In the genomic region with DNA sequence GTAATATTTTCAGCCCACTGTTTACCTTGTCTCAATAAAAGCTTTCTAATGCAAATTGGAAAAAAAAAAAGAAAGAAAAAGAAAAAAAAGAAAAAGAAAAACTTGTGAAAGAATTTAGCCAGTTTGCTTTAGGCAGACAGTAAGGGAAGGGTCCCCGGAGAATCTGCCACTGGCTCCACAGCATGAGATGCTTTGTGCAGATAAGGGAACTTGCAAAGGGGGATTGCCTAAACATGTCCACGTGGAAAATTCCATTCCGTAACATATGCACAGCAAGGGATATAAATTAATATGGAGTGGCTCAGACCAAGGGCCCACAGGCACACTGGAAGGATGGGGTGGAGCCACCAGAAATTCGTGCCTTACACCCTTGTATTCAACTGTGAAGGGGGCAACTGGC, we compare ENCODE assay signal across 24 cellular contexts. TPM values are rescaled to one million over a fixed set of nuclear protein-coding genes. Genes with fewer than 3 reads are reported as not detected.
A peak's percentile ranks its signal among the peaks of the same experiment; 100 is the strongest.
DNase-seq lines count a peak whose midpoint lies in the region; ATAC-seq, FAIRE-seq and TF ChIP-seq lines count a peak whose summit lies in the region.
"Had no signal": no experiment of that assay in that cellular context is flagged by ENCODE, and none has a peak within 500 bp of the region (broad histone marks: within the 10 kb centered on the region; RNA-seq: fewer than 3 reads in every experiment).

No MANE protein-coding gene starts in this region.

- ATAC-seq in HepG2 = peak; percentile 34; the same call in 1 of the 3 replicates
- ATAC-seq in right lobe of liver = no peak
- ATAC-seq in CD4-positive, alpha-beta T cell (ENCODE audit: poor library complexity) = no peak
- ATAC-seq: CD8-positive, alpha-beta T cell; GM12878 had no signal

- H3K9ac ChIP-seq in HepG2 (ENCODE audit: insufficient read depth, low read depth, low read length) (no peak overlapping the region), SK-N-MC (ENCODE audit: insufficient read length) (no peak overlapping the region), mesenchymal stem cell (ENCODE audit: low read length) (no peak overlapping the region)

- H3K36me3 Mint-ChIP-seq in CD4-positive, alpha-beta T cell (ENCODE audit: low read depth) = no peaks in the 10 kb centered on the region
- H3K36me3 Mint-ChIP-seq: CD8-positive, alpha-beta T cell had no signal

- no peaks in the 10 kb centered on the region for H3K27me3 Mint-ChIP-seq in CD4-positive, alpha-beta T cell

- no peaks in the 10 kb centered on the region for H4K20me1 ChIP-seq in HepG2 (ENCODE audit: insufficient read depth, low read length)

- H3K4me3 Mint-ChIP-seq in CD4-positive, alpha-beta T cell = no peak overlapping the region
- H3K4me3 Mint-ChIP-seq: CD8-positive, alpha-beta T cell had no signal

- no peak overlapping the region for H2BK5ac ChIP-seq in mesenchymal stem cell (ENCODE audit: low read depth, low read length, poor library complexity, severe bottlenecking)

- H2AFZ ChIP-seq in HepG2 (ENCODE audit: low read length) (no peak overlapping the region), mesenchymal stem cell (ENCODE audit: low read depth, low read length) (no peak overlapping the region)

- no peak overlapping the region for H2BK15ac ChIP-seq in mesenchymal stem cell (ENCODE audit: low read depth, poor library complexity, severe bottlenecking)

- FAIRE-seq in HepG2 (lab: Jason Lieb, UNC) = no peak
- FAIRE-seq: GM12878 had no signal

- no peak overlapping the region for H3K23ac ChIP-seq in mesenchymal stem cell (ENCODE audit: low read length in 2 of 2)

- H3K36me3 ChIP-seq in HepG2 (replicated peaks in 1 of 2; ENCODE audit: control insufficient read depth in 1 of 2, insufficient read depth in 2 of 2, low read length in 2 of 2) = no peaks in the 10 kb centered on the region
- no peaks in the 10 kb centered on the region for H3K36me3 ChIP-seq in right lobe of liver
- H3K36me3 ChIP-seq in SK-N-MC (ENCODE audit: insufficient read depth, low read length) = no peaks in the 10 kb centered on the region
- H3K36me3 ChIP-seq in mesenchymal stem cell (ENCODE audit: control insufficient read depth in 1 of 2, insufficient read depth in 2 of 2, low read depth in 1 of 2, low read length in 2 of 2) = no peaks in the 10 kb centered on the region
- no peaks in the 10 kb centered on the region for H3K36me3 ChIP-seq in sigmoid colon
- H3K36me3 ChIP-seq: SJCRH30 had no signal

- H3K9me3 ChIP-seq in HepG2 (ENCODE audit: low read length) = peaks cover 5% of the 10 kb centered on the region; the same call in 1 of the 2 replicates
- no peaks in the 10 kb centered on the region for H3K9me3 ChIP-seq in right lobe of liver
- H3K9me3 ChIP-seq in SK-N-MC (ENCODE audit: low read depth, low read length) = no peaks in the 10 kb centered on the region
- H3K9me3 ChIP-seq in mesenchymal stem cell (ENCODE audit: control insufficient read depth, low read length) = no peaks in the 10 kb centered on the region
- H3K9me3 ChIP-seq in sigmoid colon = no peaks in the 10 kb centered on the region
- H3K9me3 ChIP-seq in CD4-positive, alpha-beta T cell (ENCODE audit: control insufficient read depth, low read length) = no peaks in the 10 kb centered on the region
- H3K9me3 ChIP-seq: SJCRH30 had no signal

- no peak overlapping the region for H3K4ac ChIP-seq in mesenchymal stem cell (ENCODE audit: low read depth in 1 of 2, low read length in 2 of 2)

- CTCF ChIA-PET in HepG2 (lab: Yijun Ruan, JAX; ENCODE audit: low intra/inter-chr PET ratio, low total read pairs) = no interaction called here
- CTCF ChIA-PET in CD4-positive, alpha-beta T cell (lab: Charles Lee) = no interaction called here

- H3K18ac ChIP-seq in mesenchymal stem cell (ENCODE audit: low read depth in 1 of 2, low read length in 2 of 2) = peak overlapping the region in 1 of 2 experiments; percentile 48

- H4K8ac ChIP-seq in mesenchymal stem cell (ENCODE audit: low read length) = no peak overlapping the region

- WGBS in HepG2 (ENCODE audit: low lambda C conversion rate) = 60% methylated on average over 4 of the region's 4 CpGs
- 76% methylated on average over 3 of the region's 4 CpGs for WGBS in right lobe of liver (ENCODE audit: insufficient coverage, low coverage, low lambda C conversion rate, missing lambda C conversion rate)
- WGBS in mesenchymal stem cell = 55% methylated on average over 4 of the region's 4 CpGs
- WGBS in sigmoid colon, 2 donors = 62 to 75% methylated on average over 4 of the region's 4 CpGs

- H4K91ac ChIP-seq in mesenchymal stem cell (ENCODE audit: low read length) = no peak overlapping the region

- no peak overlapping the region for H2AK5ac ChIP-seq in mesenchymal stem cell (ENCODE audit: low read length, severe bottlenecking)

- H3K4me1 Mint-ChIP-seq in CD4-positive, alpha-beta T cell (ENCODE audit: low read depth) = no peaks in the 10 kb centered on the region

- TF ChIP-seq EP300 in HepG2 (IDR thresholded peaks at IDR 0.05; ENCODE audit: low read depth in 2 of 2, low read length in 2 of 2) = no peak
- no peak for TF ChIP-seq EP300 in HepG2 (CRISPR knock-in tag; IDR thresholded peaks at IDR 0.05; ENCODE audit: borderline replicate concordance)
- no peak for TF ChIP-seq EP300 in sigmoid colon (IDR thresholded peaks at IDR 0.05)

- H2BK120ac ChIP-seq in mesenchymal stem cell (ENCODE audit: low read depth, low read length) = no peak overlapping the region

- H3K4me2 ChIP-seq in HepG2 (ENCODE audit: low read depth, low read length) (no peak overlapping the region), mesenchymal stem cell (ENCODE audit: low read length, poor library complexity, severe bottlenecking) (no peak overlapping the region)

- no peaks in the 10 kb centered on the region for H3K79me2 ChIP-seq in HepG2 (ENCODE audit: insufficient read depth, low read length)

- no peak overlapping the region for H3K14ac ChIP-seq in mesenchymal stem cell (ENCODE audit: low read length in 2 of 2)

- no peak for TF ChIP-seq RAD21 in HepG2 (CRISPR knock-in tag; IDR thresholded peaks at IDR 0.05)

- intact Hi-C loops in HepG2 (cut with micrococcal nuclease; ENCODE audit: unreplicated experiment) = no loop called here
- intact Hi-C loops in right lobe of liver (cut with DNase I) = no loop called here
- intact Hi-C loops in sigmoid colon (cut with DNase I) = no loop called here
- intact Hi-C loops in CD4-positive, alpha-beta T cell (cut with DNase I, micrococcal nuclease) = no loop called here

- H3K4me1 ChIP-seq in HepG2 (ENCODE audit: insufficient read depth, low read length) (peaks cover 17% of the 10 kb centered on the region), right lobe of liver (no peaks in the 10 kb centered on the region), mesenchymal stem cell (ENCODE audit: control insufficient read depth, insufficient read depth, low read depth, low read length) (peaks cover 2% of the 10 kb centered on the region), sigmoid colon (no peaks in the 10 kb centered on the region)
- H3K4me1 ChIP-seq: Caco-2, SJCRH30 had no signal

- in situ Hi-C loops in HepG2 (cut with HindIII; ENCODE audit: extremely low pct_ligation_motif_present, low pct_unique_long_range_greater_than_20kb) = no loop called here

- H3K27me3 ChIP-seq in HepG2 (ENCODE audit: control insufficient read depth in 1 of 2, insufficient read depth in 2 of 2, low read length in 2 of 2) (no peaks in the 10 kb centered on the region), right lobe of liver (no peaks in the 10 kb centered on the region), mesenchymal stem cell (ENCODE audit: control insufficient read depth in 1 of 2, insufficient read depth in 1 of 2, low read length in 2 of 2) (no peaks in the 10 kb centered on the region), sigmoid colon (no peaks in the 10 kb centered on the region)
- H3K27me3 ChIP-seq in CD4-positive, alpha-beta T cell (ENCODE audit: control insufficient read depth, insufficient read depth, low read length) = no peaks in the 10 kb centered on the region

- no TSS peak for BruUV-seq in HepG2 (replicated peaks; lab: Mats Ljungman, UMichigan)

- POLR2A ChIA-PET in HepG2 (lab: Yijun Ruan, JAX) = no interaction called here
- POLR2A ChIA-PET in CD4-positive, alpha-beta T cell (lab: Charles Lee) = no interaction called here

- H3K4me3 ChIP-seq in HepG2 (replicated peaks in 1 of 3; ENCODE audit: insufficient read depth in 1 of 3, low read depth in 2 of 3, low read length in 3 of 3) = no peak overlapping the region
- no peak overlapping the region for H3K4me3 ChIP-seq in right lobe of liver
- H3K4me3 ChIP-seq in SK-N-MC = peak overlapping the region; percentile 26
- no peak overlapping the region for H3K4me3 ChIP-seq in mesenchymal stem cell (ENCODE audit: insufficient read depth in 1 of 2, low read depth in 1 of 2, low read length in 2 of 2)
- no peak overlapping the region for H3K4me3 ChIP-seq in sigmoid colon
- H3K4me3 ChIP-seq: GM12878, SJCRH30 had no signal

- TF ChIP-seq CTCF in HepG2 (CRISPR knock-in tag; IDR thresholded peaks at IDR 0.05) (no peak), right lobe of liver (IDR thresholded peaks at IDR 0.05) (no peak), sigmoid colon (IDR thresholded peaks at IDR 0.05) (no peak)
- no peak for TF ChIP-seq CTCF in CD4-positive, alpha-beta T cell (IDR thresholded peaks at IDR 0.05)

- DNase-seq in HepG2 (ENCODE audit: low spot score) (no peak), right lobe of liver (no peak), SK-N-MC (ENCODE audit: low read depth, low spot score) (peak; percentile 12), mesenchymal stem cell (peak; percentile 44), sigmoid colon (no peak), hippocampal formation (lab: John Stamatoyannopoulos, UW) (no peak), middle frontal gyrus (ENCODE audit: extremely low spot score, low spot score) (no peak)
- DNase-seq in CD4-positive, alpha-beta T cell = no peak
- DNase-seq: AML-193; C1 segment of cervical spinal cord; Caco-2; CD8-positive, alpha-beta T cell; EL; GDM1; GOT3; Kasumi-1; NCI-H1436; NCI-H187; NCI-H2081 treated with DMSO at 0.1 percent for 48 hours; NCI-H524 treated with DMSO at 0.1 percent for 48 hours; NCI-H774; SJCRH30 had no signal

- H3K27ac ChIP-seq in HepG2 (ENCODE audit: extremely low read length, insufficient read depth, low read length) (no peak overlapping the region), right lobe of liver (no peak overlapping the region), SK-N-MC (peak overlapping the region; percentile 40; the same call in 1 of the 2 replicates), mesenchymal stem cell (ENCODE audit: low read length, poor library complexity, severe bottlenecking) (no peak overlapping the region), sigmoid colon (no peak overlapping the region)
- H3K27ac ChIP-seq in CD4-positive, alpha-beta T cell (ENCODE audit: low read depth, low read length) = no peak overlapping the region
- H3K27ac ChIP-seq: HL-60, SJCRH30 had no signal

- H2BK12ac ChIP-seq in mesenchymal stem cell (ENCODE audit: low read length in 2 of 2) = peak overlapping the region in 1 of 2 experiments; percentile 54

- TF ChIP-seq POLR2A in HepG2 (IDR thresholded peaks at IDR 0.05; ENCODE audit: insufficient read depth in 1 of 2, low read depth in 2 of 2, low read length in 2 of 2) = no peak
- no peak for TF ChIP-seq POLR2A in right lobe of liver (IDR thresholded peaks at IDR 0.05)
- no peak for TF ChIP-seq POLR2A in sigmoid colon (IDR thresholded peaks at IDR 0.05)

- H3K79me1 ChIP-seq in mesenchymal stem cell (replicated peaks; ENCODE audit: low read length, poor library complexity, severe bottlenecking) = no peaks in the 10 kb centered on the region

- no peaks in the 10 kb centered on the region for H3K9me3 Mint-ChIP-seq in CD4-positive, alpha-beta T cell
- H3K9me3 Mint-ChIP-seq: CD8-positive, alpha-beta T cell had no signal

- no peak overlapping the region for H3K27ac Mint-ChIP-seq in CD4-positive, alpha-beta T cell
- H3K27ac Mint-ChIP-seq: CD8-positive, alpha-beta T cell had no signal

RNA-seq across cellular contexts. Expression of a gene that starts 45.5 kb away (rescaled TPM):
- total RNA-seq in HepG2 (2016; rRNA removed; fragmentation: Illumina TruSeq; extraction: Trizol) = 26.7 and 44.8 TPM in 2 replicates
- 5.3 and 6.8 TPM in 2 replicates for total RNA-seq in HepG2 (2016; cell fraction: cytosol; rRNA removed; fragmentation: Illumina TruSeq; extraction: Trizol; ENCODE audit: low read depth)
- 25.8 and 43.2 TPM in 2 replicates for total RNA-seq in HepG2 (2016; cell fraction: insoluble cytoplasmic fraction; rRNA removed; fragmentation: Illumina TruSeq; extraction: Trizol)
- 38.7 and 41.1 TPM in 2 replicates for total RNA-seq in HepG2 (2016; cell fraction: membrane; rRNA removed; fragmentation: Illumina TruSeq; extraction: Trizol)
- total RNA-seq in HepG2 (2016; cell fraction: nucleus; rRNA removed; fragmentation: Illumina TruSeq; extraction: Trizol) = 19.6 and 20.4 TPM in 2 replicates
- polyA plus RNA-seq in HepG2 (2011; rRNA removed) = 29.7 and 34.5 TPM in 2 replicates
- polyA plus RNA-seq in HepG2 (2011; cell fraction: cytosol; rRNA removed) = 14.1 and 21.7 TPM in 2 replicates
- 10.6 and 13.5 TPM in 2 replicates for polyA plus RNA-seq in HepG2 (2011; cell fraction: nucleus; rRNA removed)
- 23.4 and 27.8 TPM in 2 replicates for polyA plus RNA-seq in HepG2 (2012)
- polyA plus RNA-seq in HepG2 (2016; cell fraction: cytosol; fragmentation: Illumina TruSeq; extraction: Trizol; ENCODE audit: low read depth) = 8.1 and 13.3 TPM in 2 replicates
- 46.7 and 49.7 TPM in 2 replicates for polyA plus RNA-seq in HepG2 (2016; cell fraction: insoluble cytoplasmic fraction; fragmentation: Illumina TruSeq; extraction: Trizol; ENCODE audit: low read depth)
- 27.1 and 37.0 TPM in 2 replicates for polyA plus RNA-seq in HepG2 (2016; cell fraction: membrane; fragmentation: Illumina TruSeq; extraction: Trizol; ENCODE audit: low read depth)
- 28.9 and 30.4 TPM in 2 replicates for polyA plus RNA-seq in HepG2 (2016; cell fraction: nucleus; fragmentation: Illumina TruSeq; extraction: Trizol; ENCODE audit: insufficient read depth, low read depth)
- 5.5 and 13.2 TPM in 2 replicates for polyA minus RNA-seq in HepG2 (2011; rRNA and poly(A)+ RNA removed; ENCODE audit: low replicate concordance)
- polyA minus RNA-seq in HepG2 (2011; cell fraction: cytosol; rRNA and poly(A)+ RNA removed) = 8.6 and 10.6 TPM in 2 replicates
- 13.6 and 26.7 TPM in 2 replicates for polyA minus RNA-seq in HepG2 (2011; cell fraction: nucleus; rRNA and poly(A)+ RNA removed)
- 10 to 100 TPM; 11.4 to 17.6 (median 12.1) TPM for total RNA-seq in right lobe of liver
- polyA plus RNA-seq in mesenchymal stem cell (2013, experiment 1 of 2) = 8.4 TPM
- polyA plus RNA-seq in mesenchymal stem cell (2013, experiment 2 of 2) = 9.5 TPM
- total RNA-seq in sigmoid colon = 10 to 100 TPM; 19.1 to 26.0 (median 22.2) TPM
- polyA plus RNA-seq in sigmoid colon = 10 to 100 TPM; 16.2 to 29.8 (median 19.1) TPM
- total RNA-seq in CD4-positive, alpha-beta T cell = under 1 TPM; 0.66 to 0.78 TPM

RNA-seq across cellular contexts. Expression of a gene that starts 46.5 kb away (rescaled TPM):
- total RNA-seq in HepG2 (2016; rRNA removed; fragmentation: Illumina TruSeq; extraction: Trizol) = 7.3 and 9.5 TPM in 2 replicates
- total RNA-seq in HepG2 (2016; cell fraction: cytosol; rRNA removed; fragmentation: Illumina TruSeq; extraction: Trizol; ENCODE audit: low read depth) = 0.81 and 0.97 TPM in 2 replicates
- total RNA-seq in HepG2 (2016; cell fraction: insoluble cytoplasmic fraction; rRNA removed; fragmentation: Illumina TruSeq; extraction: Trizol) = 6.8 and 8.5 TPM in 2 replicates
- 3.8 and 4.3 TPM in 2 replicates for total RNA-seq in HepG2 (2016; cell fraction: membrane; rRNA removed; fragmentation: Illumina TruSeq; extraction: Trizol)
- total RNA-seq in HepG2 (2016; cell fraction: nucleus; rRNA removed; fragmentation: Illumina TruSeq; extraction: Trizol) = 9.5 and 10.9 TPM in 2 replicates
- polyA plus RNA-seq in HepG2 (2011; rRNA removed) = 3.1 and 3.6 TPM in 2 replicates
- polyA plus RNA-seq in HepG2 (2011; cell fraction: cytosol; rRNA removed) = 1.6 and 1.8 TPM in 2 replicates
- 5.5 and 5.7 TPM in 2 replicates for polyA plus RNA-seq in HepG2 (2011; cell fraction: nucleus; rRNA removed)
- polyA plus RNA-seq in HepG2 (2012) = 2.5 and 3.1 TPM in 2 replicates
- polyA plus RNA-seq in HepG2 (2016; cell fraction: cytosol; fragmentation: Illumina TruSeq; extraction: Trizol; ENCODE audit: low read depth) = 0.32 and 0.38 TPM in 2 replicates
- polyA plus RNA-seq in HepG2 (2016; cell fraction: insoluble cytoplasmic fraction; fragmentation: Illumina TruSeq; extraction: Trizol; ENCODE audit: low read depth) = 4.0 TPM in 2 replicates
- polyA plus RNA-seq in HepG2 (2016; cell fraction: membrane; fragmentation: Illumina TruSeq; extraction: Trizol; ENCODE audit: low read depth) = 1.1 and 1.2 TPM in 2 replicates
- polyA plus RNA-seq in HepG2 (2016; cell fraction: nucleus; fragmentation: Illumina TruSeq; extraction: Trizol; ENCODE audit: insufficient read depth, low read depth) = 9.4 and 10.0 TPM in 2 replicates
- 4.8 and 8.5 TPM in 2 replicates for polyA minus RNA-seq in HepG2 (2011; rRNA and poly(A)+ RNA removed; ENCODE audit: low replicate concordance)
- polyA minus RNA-seq in HepG2 (2011; cell fraction: cytosol; rRNA and poly(A)+ RNA removed) = 7.0 and 7.6 TPM in 2 replicates
- 17.0 and 21.4 TPM in 2 replicates for polyA minus RNA-seq in HepG2 (2011; cell fraction: nucleus; rRNA and poly(A)+ RNA removed)
- total RNA-seq in right lobe of liver = 1 to 10 TPM; 2.0 to 4.0 (median 3.5) TPM
- 1.6 TPM for polyA plus RNA-seq in mesenchymal stem cell (2013, experiment 1 of 2)
- polyA plus RNA-seq in mesenchymal stem cell (2013, experiment 2 of 2) = 1.6 TPM
- total RNA-seq in sigmoid colon = 1 to 10 TPM; 2.0 to 4.2 (median 2.5) TPM
- 1 to 10 TPM; 1.2 to 2.5 (median 2.3) TPM for polyA plus RNA-seq in sigmoid colon
- 1 to 10 TPM; 1.6 to 1.8 TPM for total RNA-seq in CD4-positive, alpha-beta T cell

Comparison
In these comparisons a context has a peak if more than half of its experiments do, and no peak if none do; other contexts are left out.
1. DNase-seq: peak in SK-N-MC (single experiment) and mesenchymal stem cell (single experiment); none in HepG2 (single experiment), right lobe of liver (0 of 3), sigmoid colon (single experiment), hippocampal formation (0 of 2), CD4-positive, alpha-beta T cell (0 of 10) and middle frontal gyrus (single experiment).